In the genomic region with DNA sequence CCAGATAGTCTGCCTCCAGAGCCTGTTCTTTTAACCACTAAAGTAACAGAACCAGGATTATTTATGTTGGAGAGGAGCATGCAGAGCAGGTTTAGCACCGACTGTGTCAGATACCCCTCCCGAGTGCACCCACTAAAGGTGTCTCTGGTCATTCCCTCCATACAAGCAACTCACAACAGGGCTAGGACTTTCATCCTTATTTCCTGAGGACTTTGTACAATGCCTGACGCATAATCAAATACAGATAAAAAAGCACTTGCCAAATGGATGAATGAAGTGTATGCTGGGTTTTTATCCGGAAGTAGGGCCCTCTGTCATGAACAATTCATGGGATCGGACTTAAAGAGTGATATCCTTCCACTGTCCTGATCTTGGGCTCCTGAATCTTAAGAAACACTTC, we compare ENCODE assay signal across 21 cellular contexts.
"Had no signal": no experiment of that assay in that cellular context is flagged by ENCODE, and none has a peak within 500 bp of the region (broad histone marks: within the 10 kb centered on the region; RNA-seq: fewer than 3 reads in every experiment).

No MANE protein-coding gene starts in this region.

- H3K4me1 ChIP-seq: parathyroid adenoma, uterus had no signal

- H3K27me3 ChIP-seq: neutrophil, sigmoid colon, spleen, tibial nerve, upper lobe of right lung, uterus had no signal

- ATAC-seq: natural killer cell treated with Interleukin-12 subunit alpha and Interleukin-12 subunit beta and Interleukin-15 and Interleukin-18, amount 100 ng/mL, for 72 hours; stimulated activated memory B cell treated with anti-CD40 and anti-IgM and Interleukin-4, amounts not matched to agents 10 μg/mL and 1 μg/mL and 100 μg/mL, for 72 hours; upper lobe of right lung had no signal

- DNase-seq: dermis blood vessel endothelial cell; effector CD4-positive, alpha-beta T cell; hypothalamus; immature natural killer cell; islet precursor cell; kidney glomerular epithelial cell; mesenchymal stem cell; naive B cell; sigmoid colon; spleen; stimulated activated CD4-positive, alpha-beta T cell treated with anti-CD3 and anti-CD28 coated beads, Interleukin-4, amount 100 ng/mL, for 4 hours; stimulated activated naive CD8-positive, alpha-beta T cell treated with anti-CD3 and anti-CD28 coated beads, Interleukin-15, Interleukin-2, amounts not matched to agents 100 U/mL and 50 U/mL, for 24 hours; upper lobe of right lung; uterus had no signal

- H3K4me3 ChIP-seq: coronary artery, sigmoid colon, spleen, thoracic aorta, tibial nerve, upper lobe of right lung, uterus had no signal

- H3K36me3 ChIP-seq: neutrophil, sigmoid colon, spleen, thoracic aorta, tibial nerve, upper lobe of right lung, uterus had no signal

- H3K27ac ChIP-seq: coronary artery, neutrophil, parathyroid adenoma, spleen, thoracic aorta, tibial nerve, upper lobe of right lung had no signal

- H3K9ac ChIP-seq: parathyroid adenoma had no signal

- H3K9me3 ChIP-seq: neutrophil, sigmoid colon, thoracic aorta, upper lobe of right lung, uterus had no signal
